In genomic region chr15:49760749-49761148, GRCh38 we compare ENCODE assay signal across 23 cellular contexts.
"Had no signal": no experiment of that assay in that cellular context is flagged by ENCODE, and none has a peak within 500 bp of the region (broad histone marks: within the 10 kb centered on the region; RNA-seq: fewer than 3 reads in every experiment).

No MANE protein-coding gene starts in this region.

- H3K9me3 ChIP-seq: colonic mucosa had no signal

- H3K27me3 ChIP-seq: colonic mucosa, esophagus squamous epithelium, gastrocnemius medialis, heart right ventricle, left lung had no signal

- DNase-seq: colonic mucosa; cortex of kidney; effector CD8-positive, alpha-beta T cell; effector memory CD8-positive, alpha-beta T cell; erythroblast; esophagus squamous epithelium; foreskin fibroblast; foreskin melanocyte; gastrocnemius medialis; glutamatergic neuron; head of caudate nucleus; heart right ventricle; hippocampal formation; left cardiac atrium; left lung; left ventricle myocardium superior; lower lobe of right lung; mesenchymal stem cell; naive thymus-derived CD4-positive, alpha-beta T cell had no signal

- H3K27me3 Mint-ChIP-seq: dendritic cell treated with granulocyte-macrophage colony-stimulating factor and Interleukin-4, amounts not matched to agents 40 ng/mL and 50 ng/mL, for 4 days; effector memory CD8-positive, alpha-beta T cell had no signal

- H3K4me1 ChIP-seq: colonic mucosa, esophagus squamous epithelium, gastrocnemius medialis, heart right ventricle, left lung, lower lobe of right lung had no signal

- H3K4me3 ChIP-seq: colonic mucosa, esophagus squamous epithelium, gastrocnemius medialis, heart right ventricle, left lung, lower lobe of right lung had no signal

- H3K36me3 ChIP-seq: colonic mucosa, esophagus squamous epithelium, gastrocnemius medialis, heart right ventricle, left lung, lower lobe of right lung had no signal

- ATAC-seq: effector memory CD8-positive, alpha-beta T cell; esophagus mucosa; gastrocnemius medialis; heart right ventricle; left cardiac atrium; left lung; left ventricle myocardium superior; lower lobe of right lung; naive thymus-derived CD4-positive, alpha-beta T cell had no signal

- H3K27ac ChIP-seq: colonic mucosa, epithelial cell of prostate, esophagus squamous epithelium, gastrocnemius medialis, heart right ventricle, left lung, lower lobe of right lung had no signal

- H3K4me1 Mint-ChIP-seq: mesothelial cell of epicardium; naive thymus-derived CD4-positive, alpha-beta T cell had no signal

- H3K4me3 Mint-ChIP-seq: dendritic cell treated with granulocyte-macrophage colony-stimulating factor and Interleukin-4, amounts not matched to agents 40 ng/mL and 50 ng/mL, for 4 days; effector memory CD8-positive, alpha-beta T cell; mesothelial cell of epicardium; naive thymus-derived CD4-positive, alpha-beta T cell had no signal

- H3K27ac Mint-ChIP-seq: dendritic cell treated with granulocyte-macrophage colony-stimulating factor and Interleukin-4, amounts not matched to agents 40 ng/mL and 50 ng/mL, for 4 days; effector memory CD8-positive, alpha-beta T cell; mesothelial cell of epicardium; naive thymus-derived CD4-positive, alpha-beta T cell had no signal
